Comparison of ENCODE assay signal across 2 cellular contexts in genomic region chr4:7622371-7622770, GRCh38.
TF ChIP-seq lines count a peak whose summit lies in the region.

No MANE protein-coding gene starts in this region.

TF ChIP-seq in SK-N-SH, 30 proteins besides CTCF, POLR2A, EP300 and RAD21 (continued from another document):
- no peak for TF ChIP-seq REST (IDR thresholded peaks at IDR 0.05; ENCODE audit: low read depth, low read length)
- no peak for TF ChIP-seq ELF1 (IDR thresholded peaks at IDR 0.05)
- no peak for TF ChIP-seq SMC3 (IDR thresholded peaks at IDR 0.05; ENCODE audit: low read depth, low read length)
- no peak for TF ChIP-seq PBX3 (IDR thresholded peaks at IDR 0.05)
- TF ChIP-seq NFIC (IDR thresholded peaks at IDR 0.05; ENCODE audit: borderline replicate concordance) = no peak
- TF ChIP-seq USF1 (IDR thresholded peaks at IDR 0.05; ENCODE audit: borderline replicate concordance, low read depth) = no peak
- TF ChIP-seq TEAD4 (IDR thresholded peaks at IDR 0.05; ENCODE audit: borderline replicate concordance, insufficient read depth) = no peak
- no peak for TF ChIP-seq YY1 (IDR thresholded peaks at IDR 0.05; ENCODE audit: low read depth)
- no peak for TF ChIP-seq MEF2A (IDR thresholded peaks at IDR 0.05; ENCODE audit: borderline replicate concordance, low read depth)
- no peak for TF ChIP-seq ZBTB33 (IDR thresholded peaks at IDR 0.05; ENCODE audit: borderline replicate concordance, low read depth)
- TF ChIP-seq POLR2AphosphoS5 (IDR thresholded peaks at IDR 0.05; ENCODE audit: low read depth, low read length) = no peak
- no peak for TF ChIP-seq RXRA (IDR thresholded peaks at IDR 0.05; ENCODE audit: borderline replicate concordance, low read depth)

TF ChIP-seq in SK-N-SH treated with all-trans-retinoic acid at 6 μM for 48 hours, 23 proteins besides CTCF, POLR2A, EP300 and RAD21 (continued from another document):
- no peak for TF ChIP-seq TSHZ2 (CRISPR knock-in tag; IDR thresholded peaks at IDR 0.05)
- no peak for TF ChIP-seq ZNF565 (CRISPR knock-in tag; conservative IDR thresholded peaks at IDR 0.05; ENCODE audit: low read depth)
- TF ChIP-seq CSDC2 (CRISPR knock-in tag; IDR thresholded peaks at IDR 0.05) = no peak
- no peak for TF ChIP-seq ZFP30 (CRISPR knock-in tag; IDR thresholded peaks at IDR 0.05)
- TF ChIP-seq ZC3H10 (CRISPR knock-in tag; IDR thresholded peaks at IDR 0.05) = no peak
- TF ChIP-seq TCF4 (CRISPR knock-in tag; IDR thresholded peaks at IDR 0.05; ENCODE audit: borderline replicate concordance) = no peak
- TF ChIP-seq ESRRG (CRISPR knock-in tag; IDR thresholded peaks at IDR 0.05) = no peak
